Comparison of ENCODE assay signal across 1 cellular context in genomic region chr5:32116574-32117313, GRCh38.
TF ChIP-seq lines count a peak whose summit lies in the region.

No MANE protein-coding gene starts in this region.

TF ChIP-seq in IMR-90, 13 proteins besides CTCF, POLR2A, EP300 and RAD21 (continued from another document):
- TF ChIP-seq USF2 (IDR thresholded peaks at IDR 0.05; ENCODE audit: low read depth, low read length): no peak
- no peak for TF ChIP-seq SMC3 (IDR thresholded peaks at IDR 0.05; ENCODE audit: low read depth, low read length)
- no peak for TF ChIP-seq MXI1 (IDR thresholded peaks at IDR 0.05; ENCODE audit: borderline replicate concordance, low read depth, low read length)
